In genomic region chr17:70344356-70345060, GRCh38 we compare ENCODE assay signal across 9 cellular contexts.
DNase-seq lines count a peak whose midpoint lies in the region; ATAC-seq lines count a peak whose summit lies in the region.
"Had no signal": no experiment of that assay in that cellular context is flagged by ENCODE, and none has a peak within 500 bp of the region (broad histone marks: within the 10 kb centered on the region; RNA-seq: fewer than 3 reads in every experiment).

No MANE protein-coding gene starts in this region.

- H3K9me3 Mint-ChIP-seq in activated CD4-positive, alpha-beta T cell treated with anti-CD3 and anti-CD28 coated beads, Interleukin-2, amount 10 ng/mL, durations not matched to agents 24 days and 14 days, result peaks cover 4% of the 10 kb centered on the region
- H3K9me3 Mint-ChIP-seq in T-helper 2 cell treated with Interferon-gamma antibody and Interleukin-4, amounts not matched to agents 5 μg/mL and 100 μg/mL, for 36 hours, result no peaks in the 10 kb centered on the region
- H3K9me3 Mint-ChIP-seq in immature natural killer cell, result peaks cover 0 to 8% (median 3%) of the 10 kb centered on the region in 6 donors
- H3K9me3 Mint-ChIP-seq in stimulated activated naive B cell treated with anti-CD40 and anti-IgM and Interleukin-4, amounts not matched to agents 10 μg/mL and 1 μg/mL and 100 μg/mL, for 72 hours, result peaks cover 0 to 3% of the 10 kb centered on the region in 2 donors

- H3K4me1 Mint-ChIP-seq in activated CD4-positive, alpha-beta T cell treated with anti-CD3 and anti-CD28 coated beads, Interleukin-2, amount 10 ng/mL, durations not matched to agents 24 days and 14 days, result peaks cover 11% of the 10 kb centered on the region
- H3K4me1 Mint-ChIP-seq in T-helper 2 cell treated with Interferon-gamma antibody and Interleukin-4, amounts not matched to agents 5 μg/mL and 100 μg/mL, for 36 hours (ENCODE audit: low read depth), result peaks cover 6% of the 10 kb centered on the region
- peaks cover 0 to 18% of the 10 kb centered on the region in 2 donors for H3K4me1 Mint-ChIP-seq in immature natural killer cell
- peaks cover 2 to 13% of the 10 kb centered on the region in 2 donors for H3K4me1 Mint-ChIP-seq in stimulated activated naive B cell treated with anti-CD40 and anti-IgM and Interleukin-4, amounts not matched to agents 10 μg/mL and 1 μg/mL and 100 μg/mL, for 72 hours

- intact Hi-C loops in activated CD4-positive, alpha-beta T cell treated with anti-CD3 and anti-CD28 coated beads, Interleukin-2, amount 10 ng/mL, durations not matched to agents 24 days and 14 days (cut with micrococcal nuclease), result no loop called here

- no peak for DNase-seq in activated CD4-positive, alpha-beta T cell treated with anti-CD3 and anti-CD28 coated beads, Interleukin-2, amount 10 ng/mL, durations not matched to agents 24 days and 14 days
- DNase-seq in activated CD4-positive, alpha-beta T cell treated with anti-CD3 and anti-CD28 coated beads for 48 hours, result no peak
- DNase-seq in T-helper 2 cell treated with Interferon-gamma antibody and Interleukin-4, amounts not matched to agents 5 μg/mL and 100 μg/mL, for 36 hours (ENCODE audit: low spot score), result no peak
- DNase-seq in immature natural killer cell (no peak), GM19240 (ENCODE audit: insufficient read length, low spot score) (no peak), DMS 273 (lab: John Stamatoyannopoulos, UW; ENCODE audit: unreplicated experiment) (no peak)
- no peak for DNase-seq in stimulated activated naive B cell treated with anti-CD40 and anti-IgM and Interleukin-4, amounts not matched to agents 10 μg/mL and 1 μg/mL and 100 μg/mL, for 72 hours
- DNase-seq: NCI-H1105 had no signal

- H3K27ac Mint-ChIP-seq in activated CD4-positive, alpha-beta T cell treated with anti-CD3 and anti-CD28 coated beads, Interleukin-2, amount 10 ng/mL, durations not matched to agents 24 days and 14 days, result peak overlapping the region; percentile 71
- peak overlapping the region; percentile 71 for H3K27ac Mint-ChIP-seq in T-helper 2 cell treated with Interferon-gamma antibody and Interleukin-4, amounts not matched to agents 5 μg/mL and 100 μg/mL, for 36 hours
- H3K27ac Mint-ChIP-seq in immature natural killer cell, result no peak overlapping the region
- H3K27ac Mint-ChIP-seq in stimulated activated naive B cell treated with anti-CD40 and anti-IgM and Interleukin-4, amounts not matched to agents 10 μg/mL and 1 μg/mL and 100 μg/mL, for 72 hours, result no peak overlapping the region

- ATAC-seq in stimulated activated naive B cell treated with anti-CD40 and anti-IgM and Interleukin-4, amounts not matched to agents 10 μg/mL and 1 μg/mL and 100 μg/mL, for 72 hours (replicated peaks), result no peak
- ATAC-seq in HG03469 (IDR thresholded peaks at IDR 0.05; ENCODE audit: unreplicated experiment), result no peak

- no peaks in the 10 kb centered on the region for H3K27me3 Mint-ChIP-seq in activated CD4-positive, alpha-beta T cell treated with anti-CD3 and anti-CD28 coated beads, Interleukin-2, amount 10 ng/mL, durations not matched to agents 24 days and 14 days
- H3K27me3 Mint-ChIP-seq in T-helper 2 cell treated with Interferon-gamma antibody and Interleukin-4, amounts not matched to agents 5 μg/mL and 100 μg/mL, for 36 hours (ENCODE audit: low read depth), result no peaks in the 10 kb centered on the region
- H3K27me3 Mint-ChIP-seq in immature natural killer cell (ENCODE audit: low read depth in 3 of 3), result peaks cover 0 to 2% (median 0%) of the 10 kb centered on the region in 3 donors
- no peaks in the 10 kb centered on the region for H3K27me3 Mint-ChIP-seq in stimulated activated naive B cell treated with anti-CD40 and anti-IgM and Interleukin-4, amounts not matched to agents 10 μg/mL and 1 μg/mL and 100 μg/mL, for 72 hours

- no peaks in the 10 kb centered on the region for H3K36me3 Mint-ChIP-seq in activated CD4-positive, alpha-beta T cell treated with anti-CD3 and anti-CD28 coated beads, Interleukin-2, amount 10 ng/mL, durations not matched to agents 24 days and 14 days (ENCODE audit: low read depth)
- no peaks in the 10 kb centered on the region for H3K36me3 Mint-ChIP-seq in T-helper 2 cell treated with Interferon-gamma antibody and Interleukin-4, amounts not matched to agents 5 μg/mL and 100 μg/mL, for 36 hours (ENCODE audit: low read depth)
- H3K36me3 Mint-ChIP-seq in immature natural killer cell, result no peaks in the 10 kb centered on the region
- H3K36me3 Mint-ChIP-seq in stimulated activated naive B cell treated with anti-CD40 and anti-IgM and Interleukin-4, amounts not matched to agents 10 μg/mL and 1 μg/mL and 100 μg/mL, for 72 hours, result no peaks in the 10 kb centered on the region

- H3K4me3 Mint-ChIP-seq in activated CD4-positive, alpha-beta T cell treated with anti-CD3 and anti-CD28 coated beads, Interleukin-2, amount 10 ng/mL, durations not matched to agents 24 days and 14 days, result peak overlapping the region; percentile 65
- peak overlapping the region; percentile 70 for H3K4me3 Mint-ChIP-seq in T-helper 2 cell treated with Interferon-gamma antibody and Interleukin-4, amounts not matched to agents 5 μg/mL and 100 μg/mL, for 36 hours
- H3K4me3 Mint-ChIP-seq in immature natural killer cell, result peak overlapping the region in 4 of 5 donors; percentile 11 to 50 (median 26)
- peak overlapping the region; percentile 22 to 27 for H3K4me3 Mint-ChIP-seq in stimulated activated naive B cell treated with anti-CD40 and anti-IgM and Interleukin-4, amounts not matched to agents 10 μg/mL and 1 μg/mL and 100 μg/mL, for 72 hours

Comparison
In these comparisons a context has a peak if more than half of its experiments do, and no peak if none do; other contexts are left out.
1. H3K27ac Mint-ChIP-seq: peak in activated CD4-positive, alpha-beta T cell treated with anti-CD3 and anti-CD28 coated beads, Interleukin-2, amount 10 ng/mL, durations not matched to agents 24 days and 14 days (single experiment) and T-helper 2 cell treated with Interferon-gamma antibody and Interleukin-4, amounts not matched to agents 5 μg/mL and 100 μg/mL, for 36 hours (single experiment); none in immature natural killer cell (0 of 6) and stimulated activated naive B cell treated with anti-CD40 and anti-IgM and Interleukin-4, amounts not matched to agents 10 μg/mL and 1 μg/mL and 100 μg/mL, for 72 hours (single experiment).
2. Peak in every context shown above with its lines, with median percentiles within 50 percentile points of each other: H3K4me3 Mint-ChIP-seq.